In genomic region chr17:68198931-68199836, GRCh38 we compare ENCODE assay signal across 8 cellular contexts. TPM values are rescaled to one million over a fixed set of nuclear protein-coding genes. Genes with fewer than 3 reads are reported as not detected.
DNase-seq lines count a peak whose midpoint lies in the region; ATAC-seq, FAIRE-seq and TF ChIP-seq lines count a peak whose summit lies in the region.

No MANE protein-coding gene starts in this region.

- no TSS peak for BruUV-seq in K562 (replicated peaks; lab: Mats Ljungman, UMichigan)

- H3K4me2 ChIP-seq in K562 (ENCODE audit: insufficient read depth, low read length) = no peak overlapping the region

- no peak overlapping the region for H3K27ac ChIP-seq in K562 (ENCODE audit: extremely low read depth, low read depth, low read length)

- CTCF ChIA-PET in K562 (lab: Yijun Ruan, JAX; ENCODE audit: low intra/inter-chr PET ratio) = no interaction called here

- POLR2A ChIA-PET in K562 (lab: Yijun Ruan, JAX) = no interaction called here
- POLR2A ChIA-PET in naive thymus-derived CD8-positive, alpha-beta T cell (lab: Charles Lee) = interaction anchor here (0.5 to 14.4 kb wide), 8 partner anchors 16 to 202 kb away, joined by 3 to 224 read pairs (median 6); partner anchors contain the start of gene AMZ2

- DNase-seq in Daoy (ENCODE audit: low read depth) (peak; percentile 26), NCI-H69 (lab: John Stamatoyannopoulos, UW) (peak; percentile 66), K562 (ENCODE audit: extremely low read depth in 1 of 4, low spot score in 3 of 4) (no peak), chondrocyte (ENCODE audit: low spot score) (no peak)
- DNase-seq in naive thymus-derived CD8-positive, alpha-beta T cell = peak in 3 of 10 donors; percentile 21 to 46 (median 41)
- no peak for DNase-seq in NK-92 treated with Interleukin-12 subunit alpha and Interleukin-12 subunit beta, amount 100 ng/mL, for 24 hours (lab: John Stamatoyannopoulos, UW)

- no peak for TF ChIP-seq EP300 in K562 (IDR thresholded peaks at IDR 0.05; ENCODE audit: low read length)

- peaks cover 0 to 1% (median 0%) of the 10 kb centered on the region in 3 donors for H3K36me3 Mint-ChIP-seq in naive thymus-derived CD8-positive, alpha-beta T cell
- H3K36me3 Mint-ChIP-seq in chondrocyte (ENCODE audit: low read depth) = no peaks in the 10 kb centered on the region

- H3K9ac ChIP-seq in K562 (ENCODE audit: insufficient read depth in 1 of 2, low read depth in 2 of 2, low read length in 2 of 2) = no peak overlapping the region

- no peaks in the 10 kb centered on the region for H4K20me1 ChIP-seq in K562 (replicated peaks; ENCODE audit: control insufficient read depth, insufficient read depth, low read length)

- no peak overlapping the region for H3K4me3 ChIP-seq in K562

- TF ChIP-seq CTCF in K562 (IDR thresholded peaks at IDR 0.05 in 2 of 3, conservative IDR thresholded peaks at IDR 0.05 in 1 of 3; ENCODE audit: insufficient read depth in 2 of 3, low read depth in 1 of 3, low read length in 3 of 3) = no peak
- TF ChIP-seq CTCF in chondrocyte (IDR thresholded peaks at IDR 0.05) = no peak

- peak overlapping the region in 4 of 10 donors; percentile 22 to 80 (median 54) for H3K27ac Mint-ChIP-seq in naive thymus-derived CD8-positive, alpha-beta T cell
- H3K27ac Mint-ChIP-seq in chondrocyte (ENCODE audit: unreplicated experiment) = no peak overlapping the region

- in situ Hi-C loops in K562 (cut with MboI) = no loop called here

- H3K27me3 ChIP-seq in K562 (ENCODE audit: control insufficient read depth in 2 of 2, insufficient read depth in 2 of 2, low read length in 2 of 2) = peaks cover 9 to 43% of the 10 kb centered on the region in 2 experiments; a peak in 3 of 5 replicates

- no peak for TF ChIP-seq POLR2A in K562 (conservative IDR thresholded peaks at IDR 0.05)

- H3K4me1 ChIP-seq in K562 (replicated peaks in 1 of 2; ENCODE audit: control insufficient read depth in 2 of 2, insufficient read depth in 2 of 2, low read length in 2 of 2) = peaks cover 0 to 37% of the 10 kb centered on the region in 2 experiments; a peak in 2 of 5 replicates

- WGBS in K562 (ENCODE audit: insufficient coverage, low coverage, missing lambda C conversion rate) = 72% methylated on average over 47 of the region's 101 CpGs

- no peak for TF ChIP-seq RAD21 in K562 (CRISPR knock-in tag; conservative IDR thresholded peaks at IDR 0.05 in 1 of 2, IDR thresholded peaks at IDR 0.05 in 1 of 2)

- H3K27me3 Mint-ChIP-seq in naive thymus-derived CD8-positive, alpha-beta T cell = peaks cover 5 to 44% (median 11%) of the 10 kb centered on the region in 5 donors
- H3K27me3 Mint-ChIP-seq in chondrocyte (ENCODE audit: low read depth) = peaks cover 39% of the 10 kb centered on the region

- H3K9me3 ChIP-seq in K562 (replicated peaks; ENCODE audit: control insufficient read depth, insufficient read depth, low read depth, low read length) = no peaks in the 10 kb centered on the region

- H3K36me3 ChIP-seq in K562 (ENCODE audit: control insufficient read depth, insufficient read depth, low read length) = no peaks in the 10 kb centered on the region

- peaks cover 11 to 45% (median 33%) of the 10 kb centered on the region in 4 donors for H3K4me1 Mint-ChIP-seq in naive thymus-derived CD8-positive, alpha-beta T cell
- H3K4me1 Mint-ChIP-seq in chondrocyte (ENCODE audit: low read depth) = peaks cover 22% of the 10 kb centered on the region

- ATAC-seq in K562 (no peak), GM18502 (IDR thresholded peaks at IDR 0.05; ENCODE audit: poor library complexity, unreplicated experiment) (no peak), HG02840 (IDR thresholded peaks at IDR 0.05; ENCODE audit: low FRiP score, unreplicated experiment) (no peak)
- ATAC-seq in naive thymus-derived CD8-positive, alpha-beta T cell = peak; percentile 48 to 55

- peak overlapping the region; percentile 77 to 87 (median 85) for H3K4me3 Mint-ChIP-seq in naive thymus-derived CD8-positive, alpha-beta T cell
- H3K4me3 Mint-ChIP-seq in chondrocyte (ENCODE audit: unreplicated experiment) = no peak overlapping the region

- FAIRE-seq in K562 (lab: Jason Lieb, UNC) = no peak

- no peaks in the 10 kb centered on the region for H3K9me1 ChIP-seq in K562 (ENCODE audit: control insufficient read depth, insufficient read depth, low read length)

- no peak overlapping the region for H2AFZ ChIP-seq in K562 (ENCODE audit: low read depth, low read length)

- H3K9me3 Mint-ChIP-seq in naive thymus-derived CD8-positive, alpha-beta T cell = no peaks in the 10 kb centered on the region
- H3K9me3 Mint-ChIP-seq in chondrocyte (ENCODE audit: low read depth) = no peaks in the 10 kb centered on the region

- no peaks in the 10 kb centered on the region for H3K79me2 ChIP-seq in K562 (ENCODE audit: control insufficient read depth, insufficient read depth, low read length)

- intact Hi-C loops in K562 (cut with micrococcal nuclease) = no loop called here

TF ChIP-seq in K562, 482 proteins besides CTCF, POLR2A, EP300 and RAD21:
- no peak for TF ChIP-seq TRIM24 (IDR thresholded peaks at IDR 0.05)
- TF ChIP-seq MEF2A (IDR thresholded peaks at IDR 0.05; ENCODE audit: control insufficient read depth, low read depth, low read length) = no peak
- TF ChIP-seq HNRNPL (IDR thresholded peaks at IDR 0.05; ENCODE audit: low read depth, low read length) = peak; percentile 62; the same call in 1 of the 2 replicates
- TF ChIP-seq GMEB1 (CRISPR knock-in tag; IDR thresholded peaks at IDR 0.05) = no peak
- TF ChIP-seq ZNF586 (CRISPR knock-in tag; conservative IDR thresholded peaks at IDR 0.05) = no peak
- no peak for TF ChIP-seq SP1 (CRISPR knock-in tag; IDR thresholded peaks at IDR 0.05)

RNA-seq across cellular contexts. Expression of gene AMZ2, which starts 48.7 kb away (rescaled TPM):
- total RNA-seq in Daoy (2014; rRNA removed; shearing (Covaris generic)) = 72.6 and 79.7 TPM in 2 replicates
- 14.4 and 17.0 TPM in 2 replicates for total RNA-seq in K562 (2011; cell fraction: chromatin; rRNA removed; ENCODE audit: low replicate concordance)
- 12.1 and 12.7 TPM in 2 replicates for total RNA-seq in K562 (2011; cell fraction: nucleolus; rRNA removed)
- 14.9 and 16.1 TPM in 2 replicates for total RNA-seq in K562 (2011; cell fraction: nucleoplasm; rRNA removed)
- total RNA-seq in K562 (2014; rRNA removed) = 22.6 and 30.9 TPM in 2 replicates
- total RNA-seq in K562 (2014; rRNA removed; fragmentation: Illumina TruSeq; extraction: Trizol) = 52.6 and 57.9 TPM in 2 replicates
- total RNA-seq in K562 (2015; rRNA removed; fragmentation: Illumina TruSeq; extraction: Trizol) = 44.8 and 47.0 TPM in 2 replicates
- total RNA-seq in K562 (2021) = 41.1 and 43.2 TPM in 2 replicates
- 54.0 and 59.2 TPM in 2 replicates for polyA plus RNA-seq in K562 (2011; rRNA removed)
- 29.8 and 49.7 TPM in 2 replicates for polyA plus RNA-seq in K562 (2011; cell fraction: cytosol; rRNA removed)
- polyA plus RNA-seq in K562 (2011; cell fraction: nucleus; rRNA removed) = 38.0 and 55.7 TPM in 2 replicates
- 51.0 and 61.3 TPM in 2 replicates for polyA plus RNA-seq in K562 (2012)
- polyA plus RNA-seq in K562 (2014; fragmentation: Illumina TruSeq; extraction: Trizol) = 75.2 and 92.2 TPM in 2 replicates
- polyA plus RNA-seq in K562 (2014; fragmentation: Nextera tagmentation; extraction: Ambion mirVana) = 10 to 100 TPM; 56.9 to 74.5 TPM
- polyA plus RNA-seq in K562 (2014; rRNA removed) = 34.8 and 41.8 TPM in 2 replicates
- polyA minus RNA-seq in K562 (2011; rRNA and poly(A)+ RNA removed) = 32.1 and 35.0 TPM in 2 replicates
- polyA minus RNA-seq in K562 (2011; cell fraction: cytosol; rRNA and poly(A)+ RNA removed) = 8.7 and 11.4 TPM in 2 replicates
- 9.0 and 16.4 TPM in 2 replicates for polyA minus RNA-seq in K562 (2011; cell fraction: nucleus; rRNA and poly(A)+ RNA removed)
- 10 to 100 TPM; 72.4 to 72.7 TPM for total RNA-seq in naive thymus-derived CD8-positive, alpha-beta T cell
- 100 to 1,000 TPM in 1 of 3 donors, 10 to 100 TPM in 2; 89.0 to 125 (median 94.6) TPM for polyA plus RNA-seq in naive thymus-derived CD8-positive, alpha-beta T cell
- 66.5 to 80.4 TPM (median 78.2 TPM) in 3 replicates for total RNA-seq in chondrocyte

Comparison
In these comparisons a context has a peak if more than half of its experiments do, and no peak if none do; other contexts are left out.
1. DNase-seq: peak in Daoy (single experiment) and NCI-H69 (single experiment); none in K562 (0 of 4), chondrocyte (single experiment) and NK-92 treated with Interleukin-12 subunit alpha and Interleukin-12 subunit beta, amount 100 ng/mL, for 24 hours (single experiment).
2. ATAC-seq: peak in naive thymus-derived CD8-positive, alpha-beta T cell (2 of 2); none in K562 (single experiment), GM18502 (single experiment) and HG02840 (single experiment).